In the genomic region with DNA sequence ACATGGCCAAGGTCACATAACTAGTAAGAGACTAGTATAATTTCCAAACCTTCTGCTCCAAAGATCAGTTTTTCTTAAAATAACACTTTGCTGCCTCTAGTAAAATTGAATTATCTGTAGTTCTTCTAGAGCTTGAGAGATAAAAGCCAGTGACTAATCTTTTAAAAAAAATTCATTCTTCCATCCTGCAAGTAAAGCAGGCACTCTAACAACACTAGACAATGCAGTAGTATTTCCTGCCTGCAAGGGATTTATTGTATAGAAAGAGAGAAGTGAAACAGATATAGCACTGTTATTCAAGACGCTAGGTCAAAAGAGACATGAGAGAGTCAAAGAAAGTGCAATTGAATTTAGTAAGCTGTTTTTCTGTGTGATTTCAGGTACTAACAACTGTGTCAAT, we compare ENCODE assay signal across 14 cellular contexts.
DNase-seq lines count a peak whose midpoint lies in the region; ATAC-seq and TF ChIP-seq lines count a peak whose summit lies in the region.
"Had no signal": no experiment of that assay in that cellular context is flagged by ENCODE, and none has a peak within 500 bp of the region (broad histone marks: within the 10 kb centered on the region; RNA-seq: fewer than 3 reads in every experiment).

No MANE protein-coding gene starts in this region.

- ATAC-seq in GM18505 (IDR thresholded peaks at IDR 0.05; ENCODE audit: unreplicated experiment) (peak; percentile 98), GM21576 (IDR thresholded peaks at IDR 0.05; ENCODE audit: unreplicated experiment) (peak; percentile 96), HG03469 (IDR thresholded peaks at IDR 0.05; ENCODE audit: unreplicated experiment) (peak; percentile 95)
- ATAC-seq: natural killer cell treated with Interleukin-12 subunit alpha and Interleukin-12 subunit beta and Interleukin-15 and Interleukin-18, amount 100 ng/mL, for 72 hours had no signal

- in situ Hi-C loops in SK-MEL-5 (cut with HindIII; ENCODE audit: low pct_unique_long_range_greater_than_20kb, low sequenced_read_pairs), result no loop called here

- TF ChIP-seq POLR2A in GM18505 (IDR thresholded peaks at IDR 0.05; ENCODE audit: borderline replicate concordance, extremely low read depth, insufficient read depth, insufficient read length), result no peak

- DNase-seq in SK-MEL-5 (ENCODE audit: low read depth, low spot score) (peak; percentile 18), SW 1271 (lab: John Stamatoyannopoulos, UW) (no peak), NCI-H1417 (lab: John Stamatoyannopoulos, UW) (no peak), GM03348 (ENCODE audit: low spot score) (no peak), cerebellar nuclear complex (lab: John Stamatoyannopoulos, UW) (no peak)
- DNase-seq: activated CD8-positive, alpha-beta memory T cell treated with anti-CD3 and anti-CD28 coated beads, Interleukin-2, amount 50 U/mL, for 4 hours; CD4-positive, CD25-positive, alpha-beta regulatory T cell; esophagus squamous epithelium; MG63; T1000 had no signal
